1 cellular context compared by ENCODE assay signal in genomic region chr2:80061881-80062280, GRCh38.
TF ChIP-seq lines count a peak whose summit lies in the region.

No MANE protein-coding gene starts in this region.

TF ChIP-seq in SK-N-SH treated with all-trans-retinoic acid at 6 μM for 48 hours, 23 proteins besides CTCF, POLR2A, EP300 and RAD21 (continued from another document):
- no peak for TF ChIP-seq POU6F1 (CRISPR knock-in tag; IDR thresholded peaks at IDR 0.05; ENCODE audit: borderline replicate concordance, low read depth)
- TF ChIP-seq ZFP30 (CRISPR knock-in tag; IDR thresholded peaks at IDR 0.05) = no peak
- no peak for TF ChIP-seq PATZ1 (CRISPR knock-in tag; IDR thresholded peaks at IDR 0.05; ENCODE audit: borderline replicate concordance)
